10 cellular contexts compared by ENCODE assay signal in genomic region chr5:158943057-158943456, GRCh38.
DNase-seq lines count a peak whose midpoint lies in the region; ATAC-seq and TF ChIP-seq lines count a peak whose summit lies in the region.
"Had no signal": no experiment of that assay in that cellular context is flagged by ENCODE, and none has a peak within 500 bp of the region (broad histone marks: within the 10 kb centered on the region; RNA-seq: fewer than 3 reads in every experiment).

No MANE protein-coding gene starts in this region.

- H2AFZ ChIP-seq in MM.1S (ENCODE audit: low read length) = no peak overlapping the region

- H3K27me3 ChIP-seq in psoas muscle (ENCODE audit: insufficient read depth in 3 of 3, low read length in 2 of 3) = no peaks in the 10 kb centered on the region
- no peaks in the 10 kb centered on the region for H3K27me3 ChIP-seq in MM.1S (replicated peaks; ENCODE audit: insufficient read depth, low read length)

- ATAC-seq in psoas muscle = peak in 3 of 4 donors; percentile 49 to 76 (median 60)

- DNase-seq in GM12865 (ENCODE audit: low read depth) = peak; percentile 24
- DNase-seq in LHCN-M2 (ENCODE audit: low read depth) = peak; percentile 94
- peak; percentile 66 for DNase-seq in dedifferentiated amniotic fluid mesenchymal stem cell (ENCODE audit: extremely low spot score)
- peak; percentile 57 to 64 for DNase-seq in psoas muscle
- no peak for DNase-seq in MM.1S
- no peak for DNase-seq in AML-193 (lab: John Stamatoyannopoulos, UW)
- DNase-seq in NCI-H2171 treated with DMSO at 0.1 percent for 48 hours (lab: John Stamatoyannopoulos, UW) = no peak
- no peak for DNase-seq in T-helper 1 cell
- DNase-seq: activated naive CD8-positive, alpha-beta T cell treated with anti-CD3 and anti-CD28 coated beads for 36 hours; islet precursor cell had no signal

- H3F3A ChIP-seq in MM.1S (ENCODE audit: insufficient read depth, low read length) = no peaks in the 10 kb centered on the region

- H3K79me2 ChIP-seq in MM.1S (ENCODE audit: low read length) = no peaks in the 10 kb centered on the region

- H3K36me3 ChIP-seq in psoas muscle (ENCODE audit: insufficient read depth in 1 of 2, low read depth in 1 of 2) (no peaks in the 10 kb centered on the region), MM.1S (replicated peaks; ENCODE audit: insufficient read depth, low read length) (no peaks in the 10 kb centered on the region)

- H3K9me2 ChIP-seq in MM.1S (replicated peaks; ENCODE audit: insufficient read depth, low read length) = no peaks in the 10 kb centered on the region

- H3K9me3 ChIP-seq in psoas muscle = no peaks in the 10 kb centered on the region
- no peaks in the 10 kb centered on the region for H3K9me3 ChIP-seq in MM.1S (replicated peaks; ENCODE audit: insufficient read depth, low read length)

- intact Hi-C loops in psoas muscle (cut with DNase I) = no loop called here

- no peak overlapping the region for H3K4me2 ChIP-seq in MM.1S (ENCODE audit: low read depth, low read length)

- no peaks in the 10 kb centered on the region for H4K20me1 ChIP-seq in MM.1S (ENCODE audit: insufficient read depth, low read length)

- H3K9ac ChIP-seq in MM.1S (ENCODE audit: low read length) = no peak overlapping the region

- WGBS in psoas muscle, 3 donors = 37 to 70% (median 51%) methylated on average over 2 of the region's 2 CpGs

- H3K27ac ChIP-seq in psoas muscle = no peak overlapping the region
- H3K27ac ChIP-seq in MM.1S (ENCODE audit: low read length) = no peak overlapping the region

- no peak for TF ChIP-seq CTCF in GM12865 (IDR thresholded peaks at IDR 0.05; ENCODE audit: insufficient read depth, low read depth, low read length, missing control alignments)
- no peak for TF ChIP-seq CTCF in psoas muscle (IDR thresholded peaks at IDR 0.05)
- TF ChIP-seq CTCF in MM.1S (IDR thresholded peaks at IDR 0.05; ENCODE audit: low read length) = no peak

- H3K4me1 ChIP-seq in psoas muscle = no peaks in the 10 kb centered on the region
- H3K4me1 ChIP-seq in MM.1S (ENCODE audit: low read length) = no peaks in the 10 kb centered on the region

- H3K4me3 ChIP-seq in GM12865 (ENCODE audit: low read depth, low read length) (no peak overlapping the region), psoas muscle (no peak overlapping the region), MM.1S (ENCODE audit: low read length) (no peak overlapping the region)

Comparison
In these comparisons a context has a peak if more than half of its experiments do, and no peak if none do; other contexts are left out.
1. DNase-seq: peak in GM12865 (single experiment), LHCN-M2 (single experiment), dedifferentiated amniotic fluid mesenchymal stem cell (single experiment) and psoas muscle (2 of 2); none in MM.1S (single experiment), AML-193 (0 of 2), NCI-H2171 treated with DMSO at 0.1 percent for 48 hours (single experiment) and T-helper 1 cell (0 of 5).